7 cellular contexts compared by ENCODE assay signal in genomic region chr17:81514485-81514734, GRCh38. TPM values are rescaled to one million over a fixed set of nuclear protein-coding genes. Genes with fewer than 3 reads are reported as not detected.
DNase-seq lines count a peak whose midpoint lies in the region; ATAC-seq and TF ChIP-seq lines count a peak whose summit lies in the region.

No MANE protein-coding gene starts in this region.

- H3F3A ChIP-seq in smooth muscle cell (ENCODE audit: low read depth) = peaks cover 56% of the 10 kb centered on the region

- no peaks in the 10 kb centered on the region for H3K27me3 ChIP-seq in HAP-1 (ENCODE audit: low read depth)
- no peaks in the 10 kb centered on the region for H3K27me3 ChIP-seq in WERI-Rb-1 (ENCODE audit: insufficient read depth, low read depth, severe bottlenecking)
- H3K27me3 ChIP-seq in right cardiac atrium (ENCODE audit: control insufficient read depth, insufficient read depth) = no peaks in the 10 kb centered on the region
- H3K27me3 ChIP-seq in smooth muscle cell (ENCODE audit: low read depth) = no peaks in the 10 kb centered on the region

- TF ChIP-seq CTCF in WERI-Rb-1 (IDR thresholded peaks at IDR 0.05; ENCODE audit: low read depth, low read length) = no peak
- no peak for TF ChIP-seq CTCF in smooth muscle cell (IDR thresholded peaks at IDR 0.05; ENCODE audit: borderline replicate concordance, insufficient read depth, poor library complexity, severe bottlenecking)

- no peaks in the 10 kb centered on the region for H3K9me3 ChIP-seq in HAP-1
- H3K9me3 ChIP-seq in WERI-Rb-1 (ENCODE audit: severe bottlenecking) = no peaks in the 10 kb centered on the region
- H3K9me3 ChIP-seq in right cardiac atrium (ENCODE audit: control insufficient read depth, low read length) = no peaks in the 10 kb centered on the region
- H3K9me3 ChIP-seq in smooth muscle cell (replicated peaks; ENCODE audit: low read depth) = no peaks in the 10 kb centered on the region

- DNase-seq in HAP-1 (ENCODE audit: low spot score in 2 of 2) (peak in 1 of 2 experiments; percentile 58), WERI-Rb-1 (no peak), right cardiac atrium (no peak), smooth muscle cell (lab: John Stamatoyannopoulos, UW; ENCODE audit: unreplicated experiment) (no peak), cerebellum (ENCODE audit: low spot score) (no peak), NCI-H1048 (lab: John Stamatoyannopoulos, UW) (no peak), NCI-H1694 treated with DMSO at 0.1 percent for 48 hours (lab: John Stamatoyannopoulos, UW) (no peak)

- intact Hi-C loops in right cardiac atrium (cut with DNase I) = no loop called here

- H3K79me2 ChIP-seq in smooth muscle cell (ENCODE audit: low read depth) = peaks cover 62% of the 10 kb centered on the region

- H4K20me1 ChIP-seq in smooth muscle cell (ENCODE audit: low read depth) = peaks cover 72% of the 10 kb centered on the region

- H2AFZ ChIP-seq in smooth muscle cell (ENCODE audit: low read depth) = no peak overlapping the region

- H3K4me2 ChIP-seq in smooth muscle cell = peak overlapping the region; percentile 99

- ATAC-seq in right cardiac atrium = no peak

- peak overlapping the region; percentile 95 for H3K27ac ChIP-seq in WERI-Rb-1
- H3K27ac ChIP-seq in right cardiac atrium (ENCODE audit: low read length) = peak overlapping the region; percentile 99
- peak overlapping the region; percentile 92 for H3K27ac ChIP-seq in smooth muscle cell (ENCODE audit: low read depth)

- WGBS in right cardiac atrium = under 1% methylated on average over 34 of the region's 34 CpGs
- WGBS in smooth muscle cell (ENCODE audit: low lambda C conversion rate) = 2% methylated on average over 10 of the region's 34 CpGs

- H3K4me1 ChIP-seq in HAP-1 (peaks cover 5% of the 10 kb centered on the region), right cardiac atrium (ENCODE audit: control insufficient read depth, insufficient read depth, low read length) (peaks cover 5% of the 10 kb centered on the region), smooth muscle cell (ENCODE audit: low read depth) (peaks cover 46% of the 10 kb centered on the region)

- in situ Hi-C loops in HAP-1 (cut with MboI; ENCODE audit: low sequenced_read_pairs) = no loop called here

- H3K36me3 ChIP-seq in HAP-1 (replicated peaks) (peaks cover 31% of the 10 kb centered on the region), WERI-Rb-1 (peaks cover 29% of the 10 kb centered on the region), smooth muscle cell (ENCODE audit: low read depth) (peaks cover 3% of the 10 kb centered on the region)

- peak overlapping the region; percentile 75 for H3K9ac ChIP-seq in smooth muscle cell (ENCODE audit: low read depth)

- peak overlapping the region; percentile 51 for H3K4me3 ChIP-seq in HAP-1
- H3K4me3 ChIP-seq in WERI-Rb-1 (ENCODE audit: low read depth, low read length) = peak overlapping the region; percentile 83
- H3K4me3 ChIP-seq in right cardiac atrium (ENCODE audit: low read length) = peak overlapping the region; percentile 74
- H3K4me3 ChIP-seq in smooth muscle cell = peak overlapping the region; percentile 61

RNA-seq across cellular contexts. Expression of gene ACTG1, which starts 1.8 kb away (rescaled TPM):
- 100 to 1,000 TPM; 347 to 772 (median 510) TPM for total RNA-seq in right cardiac atrium
- 410 TPM for polyA plus RNA-seq in right cardiac atrium
- total RNA-seq in smooth muscle cell = 6,157 and 6,793 TPM in 2 replicates
- 5,089 and 5,332 TPM in 2 replicates for polyA plus RNA-seq in smooth muscle cell
- total RNA-seq in cerebellum = 4,386 TPM

RNA-seq across cellular contexts. Expression of gene FSCN2, which starts 13.8 kb away (rescaled TPM):
- total RNA-seq in right cardiac atrium (under 1 TPM; 0.45 to 0.63 (median 0.53) TPM), smooth muscle cell (0.63 and 2.2 TPM in 2 replicates), cerebellum (4.0 TPM)
- polyA plus RNA-seq in right cardiac atrium (0.48 TPM), smooth muscle cell (0.56 and 0.72 TPM in 2 replicates)

RNA-seq across cellular contexts. Expression of gene FAAP100, which starts 37.7 kb away (rescaled TPM):
- total RNA-seq in right cardiac atrium = 10 to 100 TPM; 12.0 to 15.3 (median 13.5) TPM
- 13.0 TPM for polyA plus RNA-seq in right cardiac atrium
- 17.9 and 19.4 TPM in 2 replicates for total RNA-seq in smooth muscle cell
- polyA plus RNA-seq in smooth muscle cell = 25.4 and 28.5 TPM in 2 replicates
- total RNA-seq in cerebellum = 25.8 TPM
